19 cellular contexts compared by ENCODE assay signal in genomic region chr2:101874069-101874468, GRCh38.
DNase-seq lines count a peak whose midpoint lies in the region; ATAC-seq and TF ChIP-seq lines count a peak whose summit lies in the region.
"Had no signal": no experiment of that assay in that cellular context is flagged by ENCODE, and none has a peak within 500 bp of the region (broad histone marks: within the 10 kb centered on the region; RNA-seq: fewer than 3 reads in every experiment).

No MANE protein-coding gene starts in this region.

- no peaks in the 10 kb centered on the region for H3K27me3 Mint-ChIP-seq in activated T-cell treated with anti-CD3 and anti-CD28 coated beads, Interleukin-2, amount 50 U/mL, for 24 hours
- H3K27me3 Mint-ChIP-seq in T-helper 17 cell = no peaks in the 10 kb centered on the region
- H3K27me3 Mint-ChIP-seq in activated T-helper 17 cell treated with anti-CD3 and anti-CD28 coated beads, Interleukin-2, amount 50 U/mL, for 72 hours = no peaks in the 10 kb centered on the region
- H3K27me3 Mint-ChIP-seq in Calu3 (ENCODE audit: unreplicated experiment) = no peaks in the 10 kb centered on the region
- H3K27me3 Mint-ChIP-seq: CD4-positive, CD25-positive, alpha-beta regulatory T cell had no signal

- no peak overlapping the region for H4K91ac ChIP-seq in mesenchymal stem cell (ENCODE audit: low read length)

- no TSS peak for BruUV-seq in Calu3 (replicated peaks; lab: Mats Ljungman, UMichigan)

- no peak overlapping the region for H3K4me3 ChIP-seq in mesenchymal stem cell (ENCODE audit: insufficient read depth in 1 of 2, low read depth in 1 of 2, low read length in 2 of 2)
- H3K4me3 ChIP-seq in esophagus muscularis mucosa = no peak overlapping the region

- H3K36me3 ChIP-seq in mesenchymal stem cell (ENCODE audit: control insufficient read depth in 1 of 2, insufficient read depth in 2 of 2, low read depth in 1 of 2, low read length in 2 of 2) (peaks cover 32 to 99% of the 10 kb centered on the region in 2 experiments), esophagus muscularis mucosa (peaks cover 60 to 98% (median 89%) of the 10 kb centered on the region in 4 donors)

- H3K79me1 ChIP-seq in mesenchymal stem cell (replicated peaks; ENCODE audit: low read length, poor library complexity, severe bottlenecking) = peaks cover 17% of the 10 kb centered on the region

- H3K36me3 Mint-ChIP-seq in activated T-cell treated with anti-CD3 and anti-CD28 coated beads, Interleukin-2, amount 50 U/mL, for 24 hours (ENCODE audit: low read depth) = peaks cover 94% of the 10 kb centered on the region
- H3K36me3 Mint-ChIP-seq in T-helper 17 cell (ENCODE audit: low read depth) = peaks cover 20% of the 10 kb centered on the region
- peaks cover 95% of the 10 kb centered on the region for H3K36me3 Mint-ChIP-seq in activated T-helper 17 cell treated with anti-CD3 and anti-CD28 coated beads, Interleukin-2, amount 50 U/mL, for 72 hours (ENCODE audit: low read depth)
- H3K36me3 Mint-ChIP-seq in Calu3 (ENCODE audit: insufficient read depth, unreplicated experiment) = peaks cover 55% of the 10 kb centered on the region

- no peak overlapping the region for H3K4me2 ChIP-seq in mesenchymal stem cell (ENCODE audit: low read length, poor library complexity, severe bottlenecking)

- no peak for TF ChIP-seq EP300 in esophagus muscularis mucosa (IDR thresholded peaks at IDR 0.05)

- no peak overlapping the region for H2AK5ac ChIP-seq in mesenchymal stem cell (ENCODE audit: low read length, severe bottlenecking)

- ATAC-seq in T-helper 17 cell = no peak
- peak; percentile 64 for ATAC-seq in activated T-helper 17 cell treated with anti-CD3 and anti-CD28 coated beads, Interleukin-2, amount 50 U/mL, for 72 hours (replicated peaks)

- H4K8ac ChIP-seq in mesenchymal stem cell (ENCODE audit: low read length) = no peak overlapping the region

- intact Hi-C loops in esophagus muscularis mucosa (cut with DNase I) = no loop called here
- intact Hi-C loops in posterior cingulate gyrus (cut with DNase I) = no loop called here
- intact Hi-C loops in Calu3 (cut with micrococcal nuclease; ENCODE audit: unreplicated experiment) = no loop called here

- no peak overlapping the region for H2BK120ac ChIP-seq in mesenchymal stem cell (ENCODE audit: low read depth, low read length)

- TF ChIP-seq CTCF in esophagus muscularis mucosa (IDR thresholded peaks at IDR 0.05) (no peak), Calu3 (IDR thresholded peaks at IDR 0.05; ENCODE audit: unreplicated experiment) (no peak)

- H3K4me1 ChIP-seq in mesenchymal stem cell (ENCODE audit: control insufficient read depth, insufficient read depth, low read depth, low read length) = peaks cover 1% of the 10 kb centered on the region
- H3K4me1 ChIP-seq in esophagus muscularis mucosa = no peaks in the 10 kb centered on the region
- H3K4me1 ChIP-seq: BE2C, Caco-2 had no signal

- peaks cover 4% of the 10 kb centered on the region for H3K4me1 Mint-ChIP-seq in activated T-cell treated with anti-CD3 and anti-CD28 coated beads, Interleukin-2, amount 50 U/mL, for 24 hours (ENCODE audit: low read depth)
- H3K4me1 Mint-ChIP-seq in T-helper 17 cell (peaks cover 10% of the 10 kb centered on the region), Calu3 (ENCODE audit: low read depth, unreplicated experiment) (no peaks in the 10 kb centered on the region)
- H3K4me1 Mint-ChIP-seq in activated T-helper 17 cell treated with anti-CD3 and anti-CD28 coated beads, Interleukin-2, amount 50 U/mL, for 72 hours = peaks cover 10% of the 10 kb centered on the region

- no peaks in the 10 kb centered on the region for H3K27me3 ChIP-seq in mesenchymal stem cell (ENCODE audit: control insufficient read depth in 1 of 2, insufficient read depth in 1 of 2, low read length in 2 of 2)
- no peaks in the 10 kb centered on the region for H3K27me3 ChIP-seq in esophagus muscularis mucosa
- H3K27me3 ChIP-seq: BE2C had no signal

- H3K9ac ChIP-seq in mesenchymal stem cell (ENCODE audit: low read length) = peak overlapping the region; percentile 12

- no peak overlapping the region for H3K18ac ChIP-seq in mesenchymal stem cell (ENCODE audit: low read depth in 1 of 2, low read length in 2 of 2)

- no peak overlapping the region for H3K14ac ChIP-seq in mesenchymal stem cell (ENCODE audit: low read length in 2 of 2)

- no peaks in the 10 kb centered on the region for H3K9me3 Mint-ChIP-seq in activated T-cell treated with anti-CD3 and anti-CD28 coated beads, Interleukin-2, amount 50 U/mL, for 24 hours
- no peaks in the 10 kb centered on the region for H3K9me3 Mint-ChIP-seq in activated T-helper 17 cell treated with anti-CD3 and anti-CD28 coated beads, Interleukin-2, amount 50 U/mL, for 72 hours
- H3K9me3 Mint-ChIP-seq in Calu3 (ENCODE audit: low read depth, unreplicated experiment) = no peaks in the 10 kb centered on the region
- H3K9me3 Mint-ChIP-seq: CD4-positive, CD25-positive, alpha-beta regulatory T cell; HFFc6 had no signal

- H2BK12ac ChIP-seq in mesenchymal stem cell (ENCODE audit: low read length in 2 of 2) = no peak overlapping the region

- peak overlapping the region; percentile 27 for H3K27ac Mint-ChIP-seq in activated T-cell treated with anti-CD3 and anti-CD28 coated beads, Interleukin-2, amount 50 U/mL, for 24 hours
- H3K27ac Mint-ChIP-seq in T-helper 17 cell (peak overlapping the region; percentile 53), Calu3 (ENCODE audit: unreplicated experiment) (no peak overlapping the region)
- H3K27ac Mint-ChIP-seq in activated T-helper 17 cell treated with anti-CD3 and anti-CD28 coated beads, Interleukin-2, amount 50 U/mL, for 72 hours = peak overlapping the region; percentile 28
- H3K27ac Mint-ChIP-seq: HFFc6 had no signal

- no peak overlapping the region for H2BK15ac ChIP-seq in mesenchymal stem cell (ENCODE audit: low read depth, poor library complexity, severe bottlenecking)

- H3K27ac ChIP-seq in mesenchymal stem cell (ENCODE audit: low read length, poor library complexity, severe bottlenecking) (no peak overlapping the region), esophagus muscularis mucosa (replicated peaks in 1 of 4) (no peak overlapping the region)

- no peak for TF ChIP-seq POLR2A in esophagus muscularis mucosa (IDR thresholded peaks at IDR 0.05; ENCODE audit: low read depth)

- DNase-seq in activated T-cell treated with anti-CD3 and anti-CD28 coated beads, Interleukin-2, amount 50 U/mL, for 24 hours = no peak
- DNase-seq in activated T-cell treated with anti-CD3 and anti-CD28 coated beads, Interleukin-2, amount 50 U/mL, for 1 hour = no peak
- no peak for DNase-seq in T-helper 17 cell
- no peak for DNase-seq in mesenchymal stem cell
- no peak for DNase-seq in esophagus muscularis mucosa (ENCODE audit: extremely low spot score)
- no peak for DNase-seq in posterior cingulate gyrus
- DNase-seq in Calu3 = no peak
- DNase-seq: BE2C, C1 segment of cervical spinal cord, DMS153, DMS79, GDM1, GOT3, H7, IMR-90 had no signal

- no peak overlapping the region for H3K4me3 Mint-ChIP-seq in activated T-cell treated with anti-CD3 and anti-CD28 coated beads, Interleukin-2, amount 50 U/mL, for 24 hours
- H3K4me3 Mint-ChIP-seq in T-helper 17 cell = no peak overlapping the region
- H3K4me3 Mint-ChIP-seq in activated T-helper 17 cell treated with anti-CD3 and anti-CD28 coated beads, Interleukin-2, amount 50 U/mL, for 72 hours = no peak overlapping the region
- no peak overlapping the region for H3K4me3 Mint-ChIP-seq in Calu3 (ENCODE audit: low read depth, unreplicated experiment)
- H3K4me3 Mint-ChIP-seq: CD4-positive, CD25-positive, alpha-beta regulatory T cell; HFFc6 had no signal

- no peak overlapping the region for H2BK5ac ChIP-seq in mesenchymal stem cell (ENCODE audit: low read depth, low read length, poor library complexity, severe bottlenecking)

- H2AFZ ChIP-seq in mesenchymal stem cell (ENCODE audit: low read depth, low read length) = no peak overlapping the region

- no peaks in the 10 kb centered on the region for H3K9me3 ChIP-seq in T-helper 17 cell (ENCODE audit: control insufficient read depth, low read length, poor library complexity, severe bottlenecking)
- no peaks in the 10 kb centered on the region for H3K9me3 ChIP-seq in mesenchymal stem cell (ENCODE audit: control insufficient read depth, low read length)
- no peaks in the 10 kb centered on the region for H3K9me3 ChIP-seq in esophagus muscularis mucosa
- H3K9me3 ChIP-seq: BE2C, Caco-2 had no signal

- no peak overlapping the region for H3K23ac ChIP-seq in mesenchymal stem cell (ENCODE audit: low read length in 2 of 2)

- H3K4ac ChIP-seq in mesenchymal stem cell (ENCODE audit: low read depth in 1 of 2, low read length in 2 of 2) = no peak overlapping the region

- WGBS in mesenchymal stem cell = 100% methylated on average over 3 of the region's 3 CpGs
- WGBS in esophagus muscularis mucosa = 95% methylated on average over 3 of the region's 3 CpGs

- CTCF ChIA-PET in Calu3 (lab: Charles Lee) = interaction anchor here (1.3 kb wide), 1 partner anchor 10 kb away, joined by 3 read pairs; no protein-coding TSS in a partner anchor
